In the genomic region with DNA sequence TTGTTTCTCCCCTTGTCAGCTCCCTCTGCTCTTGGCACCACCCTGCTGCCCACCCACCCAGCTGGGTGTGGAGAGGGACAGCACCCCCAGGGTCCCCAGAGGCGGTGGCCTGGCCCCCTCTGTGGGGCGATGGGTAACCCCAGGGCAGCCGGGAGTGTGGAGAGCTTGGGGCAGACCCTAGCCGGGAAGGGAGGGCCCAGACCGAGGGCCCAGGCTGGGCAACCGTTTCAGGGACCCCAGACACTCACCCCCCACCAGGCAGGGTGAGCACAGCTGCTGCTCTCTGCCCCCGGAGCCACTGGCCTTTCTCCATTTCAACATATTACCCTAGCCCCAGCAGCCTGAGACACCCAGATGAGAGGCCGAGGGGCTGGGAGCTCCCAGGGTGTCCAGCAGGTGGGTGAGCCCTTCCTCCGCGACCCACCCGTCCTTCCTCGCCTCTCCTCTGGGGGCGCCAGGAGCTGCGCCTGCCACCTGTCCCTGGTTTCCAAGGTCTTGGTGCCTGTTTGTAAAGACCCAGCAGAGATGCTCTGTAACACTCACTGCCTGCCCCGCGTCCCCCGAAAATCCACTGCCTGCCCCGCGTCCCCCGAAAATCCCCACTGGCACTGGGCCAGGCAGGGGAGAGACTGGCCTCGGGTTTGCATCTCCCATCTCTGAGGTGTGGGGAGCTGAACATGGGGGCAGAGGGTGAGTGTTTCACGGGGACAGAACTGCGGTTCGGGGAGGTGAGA, we compare ENCODE assay signal across 8 cellular contexts. TPM values are rescaled to one million over a fixed set of nuclear protein-coding genes. Genes with fewer than 3 reads are reported as not detected.
DNase-seq lines count a peak whose midpoint lies in the region; ATAC-seq and TF ChIP-seq lines count a peak whose summit lies in the region.

No MANE protein-coding gene starts in this region.

- peak; percentile 27 for TF ChIP-seq CTCF in lower lobe of right lung (IDR thresholded peaks at IDR 0.05)

- intact Hi-C loops in lower lobe of right lung (cut with DNase I): no loop called here

- no peak overlapping the region for H3K4me3 ChIP-seq in lower lobe of right lung

- H3K27ac ChIP-seq in lower lobe of right lung: no peak overlapping the region

- H3K9me3 ChIP-seq in lower lobe of right lung: no peaks in the 10 kb centered on the region

- peaks cover 17% of the 10 kb centered on the region for H3K4me1 ChIP-seq in lower lobe of right lung

- ATAC-seq in SK-N-SH treated with all-trans-retinoic acid at 6 μM for 48 hours: peak; percentile 76
- ATAC-seq in lower lobe of right lung: no peak

- H3K36me3 ChIP-seq in lower lobe of right lung: peaks cover 18% of the 10 kb centered on the region

- no peaks in the 10 kb centered on the region for H3K27me3 ChIP-seq in lower lobe of right lung (ENCODE audit: low read depth)

- peak; percentile 62 for DNase-seq in DMS53 (lab: John Stamatoyannopoulos, UW)
- DNase-seq in DMS53 treated with DMSO at 0.1 percent for 48 hours (lab: John Stamatoyannopoulos, UW; ENCODE audit: unreplicated experiment): no peak
- DNase-seq in HK-2 (ENCODE audit: unreplicated experiment): peak; percentile 51
- no peak for DNase-seq in lower lobe of right lung
- no peak for DNase-seq in hypothalamus (lab: John Stamatoyannopoulos, UW)
- no peak for DNase-seq in T-helper 2 cell
- DNase-seq in NCI-H187 (lab: John Stamatoyannopoulos, UW): no peak

TF ChIP-seq in SK-N-SH treated with all-trans-retinoic acid at 6 μM for 48 hours, 23 proteins besides CTCF, POLR2A, EP300 and RAD21:
- TF ChIP-seq, protein P1, sequence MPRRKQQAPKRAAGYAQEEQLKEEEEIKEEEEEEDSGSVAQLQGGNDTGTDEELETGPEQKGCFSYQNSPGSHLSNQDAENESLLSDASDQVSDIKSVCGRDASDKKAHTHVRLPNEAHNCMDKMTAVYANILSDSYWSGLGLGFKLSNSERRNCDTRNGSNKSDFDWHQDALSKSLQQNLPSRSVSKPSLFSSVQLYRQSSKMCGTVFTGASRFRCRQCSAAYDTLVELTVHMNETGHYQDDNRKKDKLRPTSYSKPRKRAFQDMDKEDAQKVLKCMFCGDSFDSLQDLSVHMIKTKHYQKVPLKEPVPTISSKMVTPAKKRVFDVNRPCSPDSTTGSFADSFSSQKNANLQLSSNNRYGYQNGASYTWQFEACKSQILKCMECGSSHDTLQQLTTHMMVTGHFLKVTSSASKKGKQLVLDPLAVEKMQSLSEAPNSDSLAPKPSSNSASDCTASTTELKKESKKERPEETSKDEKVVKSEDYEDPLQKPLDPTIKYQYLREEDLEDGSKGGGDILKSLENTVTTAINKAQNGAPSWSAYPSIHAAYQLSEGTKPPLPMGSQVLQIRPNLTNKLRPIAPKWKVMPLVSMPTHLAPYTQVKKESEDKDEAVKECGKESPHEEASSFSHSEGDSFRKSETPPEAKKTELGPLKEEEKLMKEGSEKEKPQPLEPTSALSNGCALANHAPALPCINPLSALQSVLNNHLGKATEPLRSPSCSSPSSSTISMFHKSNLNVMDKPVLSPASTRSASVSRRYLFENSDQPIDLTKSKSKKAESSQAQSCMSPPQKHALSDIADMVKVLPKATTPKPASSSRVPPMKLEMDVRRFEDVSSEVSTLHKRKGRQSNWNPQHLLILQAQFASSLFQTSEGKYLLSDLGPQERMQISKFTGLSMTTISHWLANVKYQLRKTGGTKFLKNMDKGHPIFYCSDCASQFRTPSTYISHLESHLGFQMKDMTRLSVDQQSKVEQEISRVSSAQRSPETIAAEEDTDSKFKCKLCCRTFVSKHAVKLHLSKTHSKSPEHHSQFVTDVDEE (CRISPR knock-in tag; IDR thresholded peaks at IDR 0.05): no peak
- TF ChIP-seq ZNF565 (CRISPR knock-in tag; conservative IDR thresholded peaks at IDR 0.05; ENCODE audit: low read depth) (no peak), ZNF70 (CRISPR knock-in tag; IDR thresholded peaks at IDR 0.05) (no peak), ESRRG (CRISPR knock-in tag; IDR thresholded peaks at IDR 0.05) (no peak), ARNTL (CRISPR knock-in tag; IDR thresholded peaks at IDR 0.05; ENCODE audit: borderline replicate concordance, low read depth) (no peak), SNAI2 (CRISPR knock-in tag; IDR thresholded peaks at IDR 0.05) (no peak), ISL1 (CRISPR knock-in tag; IDR thresholded peaks at IDR 0.05) (no peak), CSDC2 (CRISPR knock-in tag; IDR thresholded peaks at IDR 0.05) (no peak), PPARA (CRISPR knock-in tag; IDR thresholded peaks at IDR 0.05; ENCODE audit: borderline replicate concordance) (no peak), RARB (CRISPR knock-in tag; IDR thresholded peaks at IDR 0.05) (no peak), ZFP3 (CRISPR knock-in tag; IDR thresholded peaks at IDR 0.05) (no peak), OSR1 (CRISPR knock-in tag; IDR thresholded peaks at IDR 0.05) (no peak), TCF4 (CRISPR knock-in tag; IDR thresholded peaks at IDR 0.05; ENCODE audit: borderline replicate concordance) (no peak), ZNF8 (CRISPR knock-in tag; IDR thresholded peaks at IDR 0.05) (no peak)
- TF ChIP-seq, protein P2, sequence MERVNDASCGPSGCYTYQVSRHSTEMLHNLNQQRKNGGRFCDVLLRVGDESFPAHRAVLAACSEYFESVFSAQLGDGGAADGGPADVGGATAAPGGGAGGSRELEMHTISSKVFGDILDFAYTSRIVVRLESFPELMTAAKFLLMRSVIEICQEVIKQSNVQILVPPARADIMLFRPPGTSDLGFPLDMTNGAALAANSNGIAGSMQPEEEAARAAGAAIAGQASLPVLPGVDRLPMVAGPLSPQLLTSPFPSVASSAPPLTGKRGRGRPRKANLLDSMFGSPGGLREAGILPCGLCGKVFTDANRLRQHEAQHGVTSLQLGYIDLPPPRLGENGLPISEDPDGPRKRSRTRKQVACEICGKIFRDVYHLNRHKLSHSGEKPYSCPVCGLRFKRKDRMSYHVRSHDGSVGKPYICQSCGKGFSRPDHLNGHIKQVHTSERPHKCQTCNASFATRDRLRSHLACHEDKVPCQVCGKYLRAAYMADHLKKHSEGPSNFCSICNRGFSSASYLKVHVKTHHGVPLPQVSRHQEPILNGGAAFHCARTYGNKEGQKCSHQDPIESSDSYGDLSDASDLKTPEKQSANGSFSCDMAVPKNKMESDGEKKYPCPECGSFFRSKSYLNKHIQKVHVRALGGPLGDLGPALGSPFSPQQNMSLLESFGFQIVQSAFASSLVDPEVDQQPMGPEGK (CRISPR knock-in tag; IDR thresholded peaks at IDR 0.05; ENCODE audit: borderline replicate concordance): no peak
- TF ChIP-seq, protein P3, sequence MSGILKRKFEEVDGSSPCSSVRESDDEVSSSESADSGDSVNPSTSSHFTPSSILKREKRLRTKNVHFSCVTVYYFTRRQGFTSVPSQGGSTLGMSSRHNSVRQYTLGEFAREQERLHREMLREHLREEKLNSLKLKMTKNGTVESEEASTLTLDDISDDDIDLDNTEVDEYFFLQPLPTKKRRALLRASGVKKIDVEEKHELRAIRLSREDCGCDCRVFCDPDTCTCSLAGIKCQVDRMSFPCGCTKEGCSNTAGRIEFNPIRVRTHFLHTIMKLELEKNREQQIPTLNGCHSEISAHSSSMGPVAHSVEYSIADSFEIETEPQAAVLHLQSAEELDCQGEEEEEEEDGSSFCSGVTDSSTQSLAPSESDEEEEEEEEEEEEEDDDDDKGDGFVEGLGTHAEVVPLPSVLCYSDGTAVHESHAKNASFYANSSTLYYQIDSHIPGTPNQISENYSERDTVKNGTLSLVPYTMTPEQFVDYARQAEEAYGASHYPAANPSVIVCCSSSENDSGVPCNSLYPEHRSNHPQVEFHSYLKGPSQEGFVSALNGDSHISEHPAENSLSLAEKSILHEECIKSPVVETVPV (CRISPR knock-in tag; IDR thresholded peaks at IDR 0.05): no peak
TF ChIP-seq in SK-N-SH treated with all-trans-retinoic acid at 6 μM for 48 hours: peak in this region for 0.

RNA-seq across cellular contexts. Expression of a gene that starts 45.4 kb away (rescaled TPM):
- total RNA-seq in lower lobe of right lung: 19.9 TPM

Comparison
In these comparisons a context has a peak if more than half of its experiments do, and no peak if none do; other contexts are left out.
1. DNase-seq: peak in DMS53 (single experiment) and HK-2 (single experiment); none in DMS53 treated with DMSO at 0.1 percent for 48 hours (single experiment), lower lobe of right lung (single experiment), hypothalamus (0 of 51), T-helper 2 cell (0 of 5) and NCI-H187 (0 of 2).